ENCODE assay signal across 16 cellular contexts in genomic region chr17:44915321-44915726, GRCh38. TPM values are rescaled to one million over a fixed set of nuclear protein-coding genes. Genes with fewer than 3 reads are reported as not detected.
DNase-seq lines count a peak whose midpoint lies in the region; ATAC-seq and TF ChIP-seq lines count a peak whose summit lies in the region.
"Had no signal": no experiment of that assay in that cellular context is flagged by ENCODE, and none has a peak within 500 bp of the region (broad histone marks: within the 10 kb centered on the region; RNA-seq: fewer than 3 reads in every experiment).

TSS of gene GFAP (minus strand) at chr17:44915500. CDS start at chr17:44915486, 14 bp downstream.

- CTCF ChIA-PET in MCF 10A (lab: Yijun Ruan, JAX): interaction anchor here (3.7 kb wide), 1 partner anchor 106 kb away, joined by 15 read pairs; no protein-coding TSS in a partner anchor

- no peak within 1 kb of the TSS for H3K27ac Mint-ChIP-seq in MCF 10A (ENCODE audit: low read depth, unreplicated experiment)
- peak within 1 kb of the TSS; percentile 44 for H3K27ac Mint-ChIP-seq in osteocyte (ENCODE audit: unreplicated experiment)
- H3K27ac Mint-ChIP-seq in type B pancreatic cell: peak within 1 kb of the TSS; percentile 23

- H3K4me1 Mint-ChIP-seq in MCF 10A (ENCODE audit: insufficient read depth, unreplicated experiment) (peaks cover 25% of the 10 kb centered on the region), osteocyte (ENCODE audit: unreplicated experiment) (peaks cover 35% of the 10 kb centered on the region), type B pancreatic cell (ENCODE audit: unreplicated experiment) (peaks cover 6% of the 10 kb centered on the region)

- 93% methylated on average over 3 of the region's 17 CpGs; no CpG with 5 or more reads in 1 of the 2 donors for WGBS in gastroesophageal sphincter (ENCODE audit: low coverage in 1 of 2), 2 donors

- H3K9me3 ChIP-seq in breast epithelium (no peaks in the 10 kb centered on the region), gastroesophageal sphincter (no peaks in the 10 kb centered on the region), upper lobe of right lung (no peaks in the 10 kb centered on the region)
- H3K9me3 ChIP-seq: psoas muscle, SJSA1 had no signal

- H3K27ac ChIP-seq in breast epithelium (peak within 1 kb of the TSS; percentile 87), gastroesophageal sphincter (peak within 1 kb of the TSS in 3 of 4 donors; percentile 63 to 73 (median 69)), upper lobe of right lung (no peak within 1 kb of the TSS)
- H3K27ac ChIP-seq: epithelial cell of prostate, psoas muscle, SJSA1 had no signal

- ATAC-seq in gastroesophageal sphincter: no peak
- no peak for ATAC-seq in upper lobe of right lung
- ATAC-seq: psoas muscle had no signal

- DNase-seq in breast epithelium (ENCODE audit: low spot score in 2 of 2): peak in 1 of 2 donors; percentile 50
- no peak for DNase-seq in MCF 10A (ENCODE audit: unreplicated experiment)
- DNase-seq in osteocyte (ENCODE audit: extremely low spot score, unreplicated experiment): no peak
- DNase-seq in type B pancreatic cell (ENCODE audit: extremely low spot score, unreplicated experiment): no peak
- no peak for DNase-seq in GM10266 (ENCODE audit: extremely low spot score)
- no peak for DNase-seq in upper lobe of right lung
- DNase-seq in activated CD4-positive, alpha-beta T cell treated with anti-CD3 and anti-CD28 coated beads, Interleukin-2, amount 50 U/mL, for 4 hours: no peak
- DNase-seq: activated gamma-delta T cell; psoas muscle; stimulated activated CD4-positive, alpha-beta T cell treated with anti-CD3 and anti-CD28 coated beads, Interleukin-1b, Interleukin-23, amount 100 ng/mL, for 48 hours; stimulated activated CD8-positive, alpha-beta memory T cell treated with anti-CD3 and anti-CD28 coated beads, Interleukin-4, amount 100 ng/mL, for 48 hours had no signal

- intact Hi-C loops in breast epithelium (cut with DNase I; ENCODE audit: low total_unique reads): loop anchor here (5.0 to 10.0 kb wide), 2 partner anchors 107 to 189 kb away; no protein-coding TSS in a partner anchor
- intact Hi-C loops in MCF 10A (cut with micrococcal nuclease): loop anchor here (5.0 kb wide), 1 partner anchor 217 kb away; the partner anchor contains the start of gene PLCD3
- intact Hi-C loops in upper lobe of right lung (cut with DNase I): loop anchor here (5.0 to 10.0 kb wide), 2 partner anchors 107 to 199 kb away; no protein-coding TSS in a partner anchor

- H3K4me1 ChIP-seq in breast epithelium (peaks cover 0 to 10% of the 10 kb centered on the region in 2 donors), gastroesophageal sphincter (peaks cover 0 to 40% (median 19%) of the 10 kb centered on the region in 3 donors), upper lobe of right lung (peaks cover 6% of the 10 kb centered on the region)
- H3K4me1 ChIP-seq: psoas muscle had no signal

- TF ChIP-seq POLR2A in breast epithelium (IDR thresholded peaks at IDR 0.05): no peak
- TF ChIP-seq POLR2A in gastroesophageal sphincter (IDR thresholded peaks at IDR 0.05): no peak

- no peak within 1 kb of the TSS for H3K4me3 ChIP-seq in breast epithelium
- no peak within 1 kb of the TSS for H3K4me3 ChIP-seq in gastroesophageal sphincter
- no peak within 1 kb of the TSS for H3K4me3 ChIP-seq in upper lobe of right lung
- H3K4me3 ChIP-seq: psoas muscle, SJSA1 had no signal

- TF ChIP-seq CTCF in breast epithelium (IDR thresholded peaks at IDR 0.05): no peak
- TF ChIP-seq CTCF in MCF 10A (IDR thresholded peaks at IDR 0.05; ENCODE audit: unreplicated experiment): no peak
- TF ChIP-seq CTCF in gastroesophageal sphincter (IDR thresholded peaks at IDR 0.05): no peak
- TF ChIP-seq CTCF in osteocyte (IDR thresholded peaks at IDR 0.05): no peak
- TF ChIP-seq CTCF in type B pancreatic cell (conservative IDR thresholded peaks at IDR 0.05): no peak
- TF ChIP-seq CTCF in GM10266 (IDR thresholded peaks at IDR 0.05; ENCODE audit: control insufficient read depth, insufficient read depth, low read depth, missing control alignments): no peak
- no peak for TF ChIP-seq CTCF in upper lobe of right lung (IDR thresholded peaks at IDR 0.05)

- POLR2A ChIA-PET in MCF 10A (lab: Yijun Ruan, JAX): interaction anchor here (2.1 kb wide), 1 partner anchor 14 kb away, joined by 5 read pairs; no protein-coding TSS in a partner anchor

- no peaks in the 10 kb centered on the region for H3K27me3 ChIP-seq in breast epithelium
- peaks cover 22% of the 10 kb centered on the region for H3K27me3 ChIP-seq in gastroesophageal sphincter
- H3K27me3 ChIP-seq in upper lobe of right lung: peaks cover 16% of the 10 kb centered on the region
- H3K27me3 ChIP-seq: SJSA1 had no signal

- no peaks in the 10 kb centered on the region for H3K27me3 Mint-ChIP-seq in MCF 10A (ENCODE audit: insufficient read depth, unreplicated experiment)
- H3K27me3 Mint-ChIP-seq in osteocyte (ENCODE audit: unreplicated experiment): peaks cover 3% of the 10 kb centered on the region
- H3K27me3 Mint-ChIP-seq in type B pancreatic cell: peaks cover 50% of the 10 kb centered on the region

- H3K4me3 Mint-ChIP-seq in MCF 10A (ENCODE audit: unreplicated experiment) (no peak within 1 kb of the TSS), osteocyte (ENCODE audit: unreplicated experiment) (no peak within 1 kb of the TSS), type B pancreatic cell (no peak within 1 kb of the TSS)

- H3K36me3 ChIP-seq in breast epithelium (no peaks in the 10 kb centered on the region), gastroesophageal sphincter (no peaks in the 10 kb centered on the region), upper lobe of right lung (no peaks in the 10 kb centered on the region)
- H3K36me3 ChIP-seq: SJSA1 had no signal

- no TSS peak for BruUV-seq in MCF 10A (replicated peaks; lab: Mats Ljungman, UMichigan)

- H3K36me3 Mint-ChIP-seq in MCF 10A (ENCODE audit: insufficient read depth, unreplicated experiment) (no peaks in the 10 kb centered on the region), osteocyte (ENCODE audit: unreplicated experiment) (no peaks in the 10 kb centered on the region), type B pancreatic cell (no peaks in the 10 kb centered on the region)

- TF ChIP-seq EP300 in gastroesophageal sphincter (IDR thresholded peaks at IDR 0.05): no peak

- H3K9me3 Mint-ChIP-seq in MCF 10A (ENCODE audit: unreplicated experiment): no peaks in the 10 kb centered on the region
- H3K9me3 Mint-ChIP-seq in osteocyte (ENCODE audit: unreplicated experiment): no peaks in the 10 kb centered on the region
- H3K9me3 Mint-ChIP-seq in type B pancreatic cell: no peaks in the 10 kb centered on the region

RNA-seq across cellular contexts. Expression of gene GFAP, which starts in this region (rescaled TPM):
- total RNA-seq in breast epithelium: 10 to 100 TPM in 2 of 3 donors, 1 to 10 TPM in 1; 4.2 to 37.0 (median 11.8) TPM
- total RNA-seq in MCF 10A (2022): not detected in 2 replicates
- total RNA-seq in gastroesophageal sphincter: 1 to 10 TPM in 2 of 4 donors, under 1 TPM in 1, not detected in 1; 0.77 to 3.8 (median 1.1) TPM
- not detected in 2 replicates for total RNA-seq in osteocyte
- 0.10 and 0.26 TPM in 2 replicates for total RNA-seq in type B pancreatic cell (ENCODE audit: low replicate concordance)
- total RNA-seq in upper lobe of right lung: not detected
- total RNA-seq: A172, lung microvascular endothelial cell, SJSA1 had no signal
